Comparison of ENCODE assay signal across 15 cellular contexts in genomic region chr6:153059757-153060156, GRCh38. TPM values are rescaled to one million over a fixed set of nuclear protein-coding genes. Genes with fewer than 3 reads are reported as not detected.
A peak's percentile ranks its signal among the peaks of the same experiment; 100 is the strongest.
DNase-seq lines count a peak whose midpoint lies in the region; ATAC-seq and TF ChIP-seq lines count a peak whose summit lies in the region.
"Had no signal": no experiment of that assay in that cellular context is flagged by ENCODE, and none has a peak within 500 bp of the region (broad histone marks: within the 10 kb centered on the region; RNA-seq: fewer than 3 reads in every experiment).

No MANE protein-coding gene starts in this region.

- H3K4me1 ChIP-seq in DOHH2 (ENCODE audit: control insufficient read depth, low read length) (no peaks in the 10 kb centered on the region), esophagus muscularis mucosa (no peaks in the 10 kb centered on the region)
- H3K4me1 ChIP-seq: thyroid gland had no signal

- H3K4me1 Mint-ChIP-seq in activated T-cell treated with anti-CD3 and anti-CD28 coated beads, Interleukin-2, amount 50 U/mL, for 72 hours (ENCODE audit: low read depth), result no peaks in the 10 kb centered on the region

- H3K9me3 Mint-ChIP-seq in activated T-cell treated with anti-CD3 and anti-CD28 coated beads, Interleukin-2, amount 50 U/mL, for 72 hours, result peaks cover 7 to 8% of the 10 kb centered on the region in 2 donors

- H3K27me3 ChIP-seq in DOHH2 (ENCODE audit: control insufficient read depth, low read length) (no peaks in the 10 kb centered on the region), esophagus muscularis mucosa (no peaks in the 10 kb centered on the region)
- H3K27me3 ChIP-seq: dorsolateral prefrontal cortex, thyroid gland had no signal

- no peak for TF ChIP-seq POLR2A in esophagus muscularis mucosa (IDR thresholded peaks at IDR 0.05; ENCODE audit: low read depth)

- DNase-seq in NOMO-1 treated with DMSO at 0.1 percent for 48 hours (lab: John Stamatoyannopoulos, UW; ENCODE audit: unreplicated experiment) (peak; percentile 50), fibroblast of pulmonary artery (ENCODE audit: low read depth) (no peak), HuH-7 (ENCODE audit: low spot score) (no peak), esophagus muscularis mucosa (ENCODE audit: extremely low spot score) (no peak), SIG-M5 treated with dmso at 0.1 percent for 504 hours (lab: John Stamatoyannopoulos, UW; ENCODE audit: unreplicated experiment) (no peak)
- no peak for DNase-seq in activated T-cell treated with anti-CD3 and anti-CD28 coated beads, Interleukin-2, amount 50 U/mL, for 72 hours
- DNase-seq: dorsolateral prefrontal cortex, EL, NCI-H2081, retina, SW 1271, thyroid gland had no signal

- H3K36me3 Mint-ChIP-seq in activated T-cell treated with anti-CD3 and anti-CD28 coated beads, Interleukin-2, amount 50 U/mL, for 72 hours (ENCODE audit: insufficient read depth in 2 of 2), result peaks cover 4 to 8% of the 10 kb centered on the region in 2 donors
- H3K36me3 Mint-ChIP-seq: activated naive CD8-positive, alpha-beta T cell had no signal

- H3K27ac ChIP-seq in DOHH2 (ENCODE audit: low read depth, low read length), result no peak overlapping the region
- no peak overlapping the region for H3K27ac ChIP-seq in esophagus muscularis mucosa (replicated peaks in 1 of 4)
- H3K27ac ChIP-seq: dorsolateral prefrontal cortex, thyroid gland had no signal

- no peaks in the 10 kb centered on the region for H3F3A ChIP-seq in DOHH2 (ENCODE audit: control insufficient read depth, insufficient read depth)

- H3K36me3 ChIP-seq in DOHH2 (ENCODE audit: control insufficient read depth, low read length), result no peaks in the 10 kb centered on the region
- no peaks in the 10 kb centered on the region for H3K36me3 ChIP-seq in esophagus muscularis mucosa
- H3K36me3 ChIP-seq: thyroid gland had no signal

- intact Hi-C loops in esophagus muscularis mucosa (cut with DNase I), result no loop called here

- H3K4me3 ChIP-seq in DOHH2 (ENCODE audit: low read length) (no peak overlapping the region), fibroblast of pulmonary artery (replicated peaks; ENCODE audit: low read depth, low read length) (no peak overlapping the region), esophagus muscularis mucosa (no peak overlapping the region)
- H3K4me3 ChIP-seq: dorsolateral prefrontal cortex, thyroid gland had no signal

- peak; percentile 49 for ATAC-seq in GM19438 (IDR thresholded peaks at IDR 0.05; ENCODE audit: low read depth, unreplicated experiment)
- no peak for ATAC-seq in activated T-cell treated with anti-CD3 and anti-CD28 coated beads, Interleukin-2, amount 50 U/mL, for 72 hours (replicated peaks in 1 of 2)

- no peak overlapping the region for H3K4me2 ChIP-seq in DOHH2 (ENCODE audit: low read length)

- no peaks in the 10 kb centered on the region for H3K79me2 ChIP-seq in DOHH2 (ENCODE audit: control insufficient read depth, low read length)

- no peak overlapping the region for H3K27ac Mint-ChIP-seq in activated T-cell treated with anti-CD3 and anti-CD28 coated beads, Interleukin-2, amount 50 U/mL, for 72 hours
- H3K27ac Mint-ChIP-seq: activated naive CD8-positive, alpha-beta T cell had no signal

- peaks cover 26% of the 10 kb centered on the region for H3K27me3 Mint-ChIP-seq in activated T-cell treated with anti-CD3 and anti-CD28 coated beads, Interleukin-2, amount 50 U/mL, for 72 hours (ENCODE audit: low read depth)

- TF ChIP-seq CTCF in DOHH2 (IDR thresholded peaks at IDR 0.05; ENCODE audit: low read depth, low read length, poor library complexity, severe bottlenecking) (peak; percentile 14), fibroblast of pulmonary artery (IDR thresholded peaks at IDR 0.05; ENCODE audit: low read length, missing control alignments) (peak; percentile 2), esophagus muscularis mucosa (IDR thresholded peaks at IDR 0.05) (no peak)

- H4K20me1 ChIP-seq in DOHH2 (ENCODE audit: control insufficient read depth, insufficient read depth, low read depth, low read length), result no peaks in the 10 kb centered on the region

- TF ChIP-seq EP300 in esophagus muscularis mucosa (IDR thresholded peaks at IDR 0.05), result no peak

- no peaks in the 10 kb centered on the region for H3K9me2 ChIP-seq in DOHH2 (replicated peaks; ENCODE audit: control insufficient read depth, low read length)

- 100% methylated on average over 1 of the region's 1 CpG for WGBS in esophagus muscularis mucosa

- no peak overlapping the region for H3K4me3 Mint-ChIP-seq in activated T-cell treated with anti-CD3 and anti-CD28 coated beads, Interleukin-2, amount 50 U/mL, for 72 hours
- H3K4me3 Mint-ChIP-seq: activated naive CD8-positive, alpha-beta T cell had no signal

- H3K9me3 ChIP-seq in DOHH2 (ENCODE audit: control insufficient read depth, insufficient read depth, low read length) (no peaks in the 10 kb centered on the region), esophagus muscularis mucosa (peaks cover 0 to 9% (median 0%) of the 10 kb centered on the region in 4 donors)
- H3K9me3 ChIP-seq: thyroid gland had no signal

RNA-seq across cellular contexts. Expression of gene MTRF1L, which starts 57.2 kb away (rescaled TPM):
- total RNA-seq in activated T-cell treated with anti-CD3 and anti-CD28 coated beads, Interleukin-2, amount 50 U/mL, for 72 hours, result 10 to 100 TPM; 13.8 to 21.1 TPM
- 10 to 100 TPM; 16.9 to 26.6 (median 21.1) TPM for total RNA-seq in esophagus muscularis mucosa

Comparison
In these comparisons a context has a peak if more than half of its experiments do, and no peak if none do; other contexts are left out.
1. CTCF ChIP-seq: peak in DOHH2 (single experiment) and fibroblast of pulmonary artery (single experiment); none in esophagus muscularis mucosa (0 of 3).